16 cellular contexts compared by ENCODE assay signal in genomic region chr1:208273386-208274021, GRCh38.
"Had no signal": no experiment of that assay in that cellular context is flagged by ENCODE, and none has a peak within 500 bp of the region (broad histone marks: within the 10 kb centered on the region; RNA-seq: fewer than 3 reads in every experiment).

No MANE protein-coding gene starts in this region.

- H3K27ac Mint-ChIP-seq: natural killer cell, type B pancreatic cell had no signal

- H3K4me3 ChIP-seq: esophagus squamous epithelium, mucosa of descending colon, ovary, smooth muscle cell had no signal

- H3K4me1 ChIP-seq: esophagus squamous epithelium had no signal

- H3K4me1 Mint-ChIP-seq: natural killer cell had no signal

- H3K36me3 Mint-ChIP-seq: natural killer cell, type B pancreatic cell had no signal

- H3K36me3 ChIP-seq: esophagus squamous epithelium, ovary had no signal

- DNase-seq: effector memory CD4-positive, alpha-beta T cell; esophagus squamous epithelium; foreskin fibroblast; head of caudate nucleus; hippocampal formation; kidney glomerular epithelial cell; mucosa of descending colon; natural killer cell; ovary; right cardiac atrium; stimulated activated CD4-positive, alpha-beta T cell treated with anti-CD3 and anti-CD28 coated beads, Interleukin-2, amount 100 ng/mL, for 48 hours; stimulated activated naive CD4-positive, alpha-beta T cell treated with Interleukin-2 at 50 U/mL for 16 hours had no signal

- ATAC-seq: mucosa of descending colon, natural killer cell, right cardiac atrium had no signal

- H3K4me2 ChIP-seq: smooth muscle cell had no signal

- H3K27me3 ChIP-seq: ovary had no signal

- H3K9me3 Mint-ChIP-seq: natural killer cell, neural crest cell, type B pancreatic cell had no signal

- H3K4me3 Mint-ChIP-seq: natural killer cell, neural crest cell, type B pancreatic cell had no signal

- H3K9me3 ChIP-seq: esophagus squamous epithelium, mucosa of descending colon, ovary had no signal

- H3K27ac ChIP-seq: epithelial cell of prostate, esophagus squamous epithelium, ovary had no signal
